In genomic region chr4:69064391-69064790, GRCh38 we compare ENCODE assay signal across 9 cellular contexts. TPM values are rescaled to one million over a fixed set of nuclear protein-coding genes. Genes with fewer than 3 reads are reported as not detected.
"Had no signal": no experiment of that assay in that cellular context is flagged by ENCODE, and none has a peak within 500 bp of the region (broad histone marks: within the 10 kb centered on the region; RNA-seq: fewer than 3 reads in every experiment).

No MANE protein-coding gene starts in this region.

- FAIRE-seq: HTR-8/SVneo had no signal

- H3K4me1 ChIP-seq: HAP-1 had no signal

- H3K9me3 ChIP-seq: HAP-1 had no signal

- H3K27ac ChIP-seq: GM23248 had no signal

- H3K36me3 ChIP-seq: HAP-1 had no signal

- ATAC-seq: HCT116 had no signal

- H2AFZ ChIP-seq: GM23248 had no signal

- H3K9ac ChIP-seq: GM23248 had no signal

- DNase-seq: GM23248, GOT3, H7, HFFc6, KBM-7 had no signal

- H3K4me3 ChIP-seq: GM23248, HAP-1 had no signal

RNA-seq across cellular contexts. Expression of gene UGT2B7, which starts 31.9 kb away (rescaled TPM):
- total RNA-seq: GM23248, H7 had no signal
- polyA plus RNA-seq: GM23248, IgD-negative memory B cell had no signal
